Comparison of ENCODE assay signal across 13 cellular contexts in the genomic region with DNA sequence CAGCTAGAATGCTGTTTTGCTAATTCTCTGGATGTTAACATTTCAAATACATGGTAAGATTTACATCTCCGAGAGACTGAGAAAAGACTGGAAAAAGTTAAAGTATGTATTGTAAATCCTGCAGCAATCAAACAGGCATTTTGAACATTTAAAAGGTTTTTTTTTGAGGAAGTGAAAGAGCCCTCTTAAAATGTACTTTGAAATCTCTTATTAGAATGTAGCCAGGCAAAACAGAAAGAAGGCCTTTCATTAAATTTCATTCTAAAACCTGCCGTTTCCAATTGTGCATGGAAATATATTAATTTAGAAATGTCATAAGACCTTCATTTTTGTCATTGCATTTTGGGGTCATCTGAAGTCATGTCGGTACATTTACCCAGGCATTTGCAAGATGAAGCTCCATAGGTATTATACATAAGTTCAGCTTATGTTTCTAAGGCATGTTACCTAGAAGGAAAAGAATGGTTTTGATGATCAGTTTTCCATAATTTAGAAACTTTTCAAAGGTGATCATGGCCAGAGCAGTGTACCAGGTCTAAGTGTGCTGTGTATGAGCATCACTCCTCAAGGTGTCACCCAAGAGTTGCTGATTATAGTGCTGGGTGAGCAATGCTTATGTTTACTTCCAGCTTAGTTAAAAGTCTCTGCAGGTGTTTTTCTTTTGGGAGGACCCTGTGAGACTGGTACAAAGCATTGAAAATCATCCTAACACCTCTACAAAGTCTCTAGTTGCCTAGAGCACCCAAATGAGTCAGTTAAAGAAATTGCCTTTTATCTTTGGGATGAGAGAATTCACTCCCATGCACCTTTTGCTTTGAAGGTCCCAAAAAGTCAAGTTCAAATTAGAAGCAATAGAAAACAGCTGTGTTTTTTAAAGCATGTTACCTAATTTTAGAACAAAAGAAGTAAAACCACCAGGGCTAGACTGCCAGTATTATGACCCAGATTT. TPM values are rescaled to one million over a fixed set of nuclear protein-coding genes. Genes with fewer than 3 reads are reported as not detected.
DNase-seq lines count a peak whose midpoint lies in the region; ATAC-seq and TF ChIP-seq lines count a peak whose summit lies in the region.
"Had no signal": no experiment of that assay in that cellular context is flagged by ENCODE, and none has a peak within 500 bp of the region (broad histone marks: within the 10 kb centered on the region; RNA-seq: fewer than 3 reads in every experiment).

No MANE protein-coding gene starts in this region.

- H3K9ac ChIP-seq in SK-N-SH: no peak overlapping the region
- H3K9ac ChIP-seq in PC-3 (ENCODE audit: low read length): no peak overlapping the region

- H3K9me3 ChIP-seq in right cardiac atrium (ENCODE audit: control insufficient read depth, low read length) (no peaks in the 10 kb centered on the region), SK-N-SH (peaks cover 32% of the 10 kb centered on the region), PC-3 (ENCODE audit: low read length) (peaks cover 13% of the 10 kb centered on the region), ascending aorta (peaks cover 0 to 4% of the 10 kb centered on the region in 2 donors)
- H3K9me3 ChIP-seq: HAP-1 had no signal

- H2AFZ ChIP-seq in SK-N-SH (ENCODE audit: low read depth) (no peak overlapping the region), PC-3 (ENCODE audit: low read length) (no peak overlapping the region)

- CTCF ChIA-PET in SK-N-SH (lab: Yijun Ruan, JAX) (interaction anchor here (0.8 to 2.2 kb wide), 12 partner anchors 9 to 309 kb away, joined by 3 to 7 read pairs (median 4); no protein-coding TSS in a partner anchor), PC-3 (lab: Charles Lee) (no interaction called here)

- peak; percentile 29; the same call in 1 of the 2 replicates for TF ChIP-seq RAD21 in SK-N-SH (IDR thresholded peaks at IDR 0.05; ENCODE audit: low read length)

- ATAC-seq in left ventricle myocardium superior (peak; percentile 53), right cardiac atrium (no peak), HG03175 (IDR thresholded peaks at IDR 0.05; ENCODE audit: unreplicated experiment) (peak; percentile 45), PC-3 (no peak)

- peaks cover 39 to 55% of the 10 kb centered on the region in 2 experiments for H3K36me3 ChIP-seq in SK-N-SH (replicated peaks in 1 of 2; ENCODE audit: control insufficient read depth in 1 of 2, insufficient read depth in 2 of 2, low read length in 1 of 2)
- H3K36me3 ChIP-seq in PC-3 (ENCODE audit: low read depth, low read length): peaks cover 51% of the 10 kb centered on the region
- H3K36me3 ChIP-seq in ascending aorta: peaks cover 0 to 4% of the 10 kb centered on the region in 2 donors
- H3K36me3 ChIP-seq: HAP-1, SJSA1 had no signal

- H3K4me1 ChIP-seq in right cardiac atrium (ENCODE audit: control insufficient read depth, insufficient read depth, low read length) (no peaks in the 10 kb centered on the region), SK-N-SH (ENCODE audit: control insufficient read depth in 1 of 2, insufficient read depth in 2 of 2, low read depth in 1 of 2, low read length in 1 of 2) (peaks cover 0 to 4% of the 10 kb centered on the region in 2 experiments; a peak in 2 of 4 replicates), PC-3 (ENCODE audit: insufficient read depth, low read length) (no peaks in the 10 kb centered on the region), ascending aorta (no peaks in the 10 kb centered on the region)
- H3K4me1 ChIP-seq: HAP-1, SJSA1 had no signal

- H3K27ac ChIP-seq in right cardiac atrium (ENCODE audit: low read length) (no peak overlapping the region), SK-N-SH (ENCODE audit: low read depth in 2 of 2, low read length in 1 of 2) (no peak overlapping the region), PC-3 (ENCODE audit: low read length) (no peak overlapping the region), ascending aorta (no peak overlapping the region)
- H3K27ac ChIP-seq: epithelial cell of prostate, SJSA1 had no signal

- WGBS in right cardiac atrium: 89% methylated on average over 3 of the region's 3 CpGs
- WGBS in SK-N-SH (ENCODE audit: low lambda C conversion rate): 80% methylated on average over 3 of the region's 3 CpGs

- POLR2A ChIA-PET in SK-N-SH (lab: Yijun Ruan, JAX) (no interaction called here), PC-3 (lab: Charles Lee; ENCODE audit: unreplicated experiment) (no interaction called here)

- H3F3A ChIP-seq in SK-N-SH (replicated peaks; ENCODE audit: insufficient read depth) (peaks cover 5% of the 10 kb centered on the region), PC-3 (ENCODE audit: low read length, unreplicated experiment) (no peaks in the 10 kb centered on the region)

- TF ChIP-seq EP300 in SK-N-SH (IDR thresholded peaks at IDR 0.05; ENCODE audit: borderline replicate concordance in 1 of 2, low read depth in 1 of 2, low read length in 1 of 2): no peak

- H3K79me2 ChIP-seq in SK-N-SH (ENCODE audit: insufficient read depth) (peaks cover 95% of the 10 kb centered on the region), PC-3 (ENCODE audit: low read length) (peaks cover 13% of the 10 kb centered on the region)

- no peaks in the 10 kb centered on the region for H4K20me1 ChIP-seq in SK-N-SH (ENCODE audit: insufficient read depth)
- H4K20me1 ChIP-seq in PC-3 (ENCODE audit: low read length): no peaks in the 10 kb centered on the region

- H3K9me2 ChIP-seq in SK-N-SH (no peaks in the 10 kb centered on the region; the same call in 1 of the 2 replicates), PC-3 (replicated peaks; ENCODE audit: low read length) (no peaks in the 10 kb centered on the region)

- in situ Hi-C loops in GM13976 (cut with MboI; ENCODE audit: low sequenced_read_pairs, unreplicated experiment): loop anchor here (25.0 kb wide), 1 partner anchor 241 kb away; a partner anchor contains a TSS

- no TSS peak for BruUV-seq in PC-3 (replicated peaks; lab: Mats Ljungman, UMichigan)

- H3K4me2 ChIP-seq in SK-N-SH (no peak overlapping the region), PC-3 (ENCODE audit: low read length) (no peak overlapping the region)

- peak; percentile 15; the same call in 1 of the 2 replicates for TF ChIP-seq CTCF in SK-N-SH (IDR thresholded peaks at IDR 0.05)
- no peak for TF ChIP-seq CTCF in GM13976 (IDR thresholded peaks at IDR 0.05; ENCODE audit: borderline replicate concordance, control extremely low read depth, extremely low read depth, insufficient read depth, missing control alignments)
- no peak for TF ChIP-seq CTCF in PC-3 (conservative IDR thresholded peaks at IDR 0.05; ENCODE audit: low read depth, low read length)
- TF ChIP-seq CTCF in ascending aorta (IDR thresholded peaks at IDR 0.05): no peak

- H3K27me3 ChIP-seq in right cardiac atrium (ENCODE audit: control insufficient read depth, insufficient read depth) (no peaks in the 10 kb centered on the region), SK-N-SH (ENCODE audit: insufficient read depth) (no peaks in the 10 kb centered on the region), PC-3 (ENCODE audit: low read length) (no peaks in the 10 kb centered on the region), ascending aorta (no peaks in the 10 kb centered on the region)
- H3K27me3 ChIP-seq: SJSA1 had no signal

- intact Hi-C loops in left ventricle myocardium superior (cut with micrococcal nuclease) (no loop called here), right cardiac atrium (cut with DNase I) (no loop called here), PC-3 (cut with micrococcal nuclease) (no loop called here), ascending aorta (cut with DNase I) (no loop called here)

- DNase-seq in left ventricle myocardium superior (no peak), right cardiac atrium (no peak), SK-N-SH (no peak), COR-L47 (lab: John Stamatoyannopoulos, UW) (no peak), GM13976 (ENCODE audit: low spot score) (no peak), PC-3 (no peak), ascending aorta (ENCODE audit: low spot score in 2 of 2) (no peak)
- DNase-seq: activated CD4-positive, alpha-beta T cell treated with anti-CD3 and anti-CD28 coated beads for 48 hours had no signal

- H3K4me3 ChIP-seq in right cardiac atrium (ENCODE audit: low read length) (no peak overlapping the region), SK-N-SH (ENCODE audit: low read depth in 2 of 2, low read length in 1 of 2) (no peak overlapping the region), PC-3 (ENCODE audit: low read length) (no peak overlapping the region), ascending aorta (no peak overlapping the region)
- H3K4me3 ChIP-seq: HAP-1, SJSA1 had no signal

TF ChIP-seq in SK-N-SH, 30 proteins besides CTCF, POLR2A, EP300 and RAD21 (continues in another document):
- TF ChIP-seq POLR2AphosphoS5 (IDR thresholded peaks at IDR 0.05; ENCODE audit: low read depth, low read length): no peak
- no peak for TF ChIP-seq MEF2A (IDR thresholded peaks at IDR 0.05; ENCODE audit: borderline replicate concordance, low read depth)
- TF ChIP-seq FOXJ3 (CRISPR knock-in tag; IDR thresholded peaks at IDR 0.05): no peak
- TF ChIP-seq, protein P1, sequence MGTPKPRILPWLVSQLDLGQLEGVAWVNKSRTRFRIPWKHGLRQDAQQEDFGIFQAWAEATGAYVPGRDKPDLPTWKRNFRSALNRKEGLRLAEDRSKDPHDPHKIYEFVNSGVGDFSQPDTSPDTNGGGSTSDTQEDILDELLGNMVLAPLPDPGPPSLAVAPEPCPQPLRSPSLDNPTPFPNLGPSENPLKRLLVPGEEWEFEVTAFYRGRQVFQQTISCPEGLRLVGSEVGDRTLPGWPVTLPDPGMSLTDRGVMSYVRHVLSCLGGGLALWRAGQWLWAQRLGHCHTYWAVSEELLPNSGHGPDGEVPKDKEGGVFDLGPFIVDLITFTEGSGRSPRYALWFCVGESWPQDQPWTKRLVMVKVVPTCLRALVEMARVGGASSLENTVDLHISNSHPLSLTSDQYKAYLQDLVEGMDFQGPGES (IDR thresholded peaks at IDR 0.05; ENCODE audit: low read depth, low read length): no peak
- TF ChIP-seq MXI1 (IDR thresholded peaks at IDR 0.05; ENCODE audit: low read depth, low read length): no peak
- TF ChIP-seq JUND (IDR thresholded peaks at IDR 0.05): no peak
- TF ChIP-seq TCF12 (IDR thresholded peaks at IDR 0.05): no peak
- no peak for TF ChIP-seq EZH2phosphoT487 (IDR thresholded peaks at IDR 0.05; ENCODE audit: borderline replicate concordance, low read depth)
- TF ChIP-seq YY1 (IDR thresholded peaks at IDR 0.05; ENCODE audit: low read depth): no peak
- TF ChIP-seq NFIC (IDR thresholded peaks at IDR 0.05; ENCODE audit: borderline replicate concordance): no peak
- no peak for TF ChIP-seq RXRA (IDR thresholded peaks at IDR 0.05; ENCODE audit: borderline replicate concordance, low read depth)

RNA-seq across cellular contexts. Expression of a gene that starts 7.1 kb away (rescaled TPM):
- total RNA-seq in left ventricle myocardium superior (3.8 TPM), right cardiac atrium (1 to 10 TPM; 5.6 to 7.7 (median 7.5) TPM), PC-3 (2014; rRNA removed) (2.7 and 10.7 TPM in 2 replicates), ascending aorta (6.0 TPM)
- polyA plus RNA-seq in right cardiac atrium (2.4 TPM), SK-N-SH (2012; rRNA removed) (4.0 and 7.3 TPM in 2 replicates)
- polyA plus RNA-seq in SK-N-SH (2012; cell fraction: cytosol; rRNA removed): 3.1 and 3.6 TPM in 2 replicates
- 17.1 and 29.0 TPM in 2 replicates for polyA plus RNA-seq in SK-N-SH (2012; cell fraction: nucleus; rRNA removed)
- total RNA-seq: NCI-H460 had no signal

Comparison
In these comparisons a context has a peak if more than half of its experiments do, and no peak if none do; other contexts are left out.
1. ATAC-seq: peak in left ventricle myocardium superior (single experiment) and HG03175 (single experiment); none in right cardiac atrium (0 of 2) and PC-3 (single experiment).